Comparison of ENCODE assay signal across 8 cellular contexts in the genomic region with DNA sequence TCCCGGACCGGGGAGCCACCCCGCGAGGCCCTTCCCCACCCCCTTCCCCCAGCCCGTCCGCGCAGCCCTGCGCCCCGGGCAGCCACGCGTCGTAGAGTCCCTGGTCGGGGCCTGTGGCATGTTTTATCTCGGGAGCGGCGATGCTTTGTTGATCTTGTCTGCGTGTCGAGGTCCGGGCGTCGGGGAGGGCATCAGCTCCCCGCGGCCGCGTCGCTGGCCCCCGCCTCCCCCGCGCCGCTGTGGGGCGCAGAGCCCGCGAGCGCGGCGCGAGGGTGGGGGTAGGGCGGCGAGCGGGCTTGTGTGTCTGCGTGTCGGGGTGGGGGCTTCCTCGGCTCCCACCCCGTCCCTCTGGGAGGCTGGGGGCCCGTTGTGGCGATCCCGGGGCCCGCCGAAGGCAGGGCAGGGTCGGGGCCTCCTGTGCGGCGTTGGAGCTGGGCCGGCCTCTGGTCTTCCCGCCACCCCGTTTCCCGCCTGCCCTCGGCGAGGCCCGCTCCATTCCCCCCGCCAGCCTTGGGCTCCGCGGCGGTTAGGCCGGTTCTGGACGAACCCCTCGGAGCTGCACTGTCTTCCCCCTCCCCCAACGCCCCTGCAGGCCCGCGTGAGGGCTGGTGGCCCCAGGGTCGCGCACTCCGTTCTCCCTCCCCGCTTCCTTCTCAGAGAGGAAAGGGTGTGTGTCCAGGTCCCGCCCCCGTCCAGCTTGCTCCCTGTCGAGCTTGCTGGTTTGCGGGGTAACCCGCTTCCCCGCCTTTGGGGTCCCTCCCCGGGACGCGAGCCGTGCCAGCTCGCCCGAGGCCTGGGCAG. TPM values are rescaled to one million over a fixed set of nuclear protein-coding genes. Genes with fewer than 3 reads are reported as not detected.
DNase-seq lines count a peak whose midpoint lies in the region; ATAC-seq and TF ChIP-seq lines count a peak whose summit lies in the region.

No MANE protein-coding gene starts in this region.

- peaks cover 28% of the 10 kb centered on the region for H3K4me1 Mint-ChIP-seq in osteocyte (ENCODE audit: unreplicated experiment)

- no peaks in the 10 kb centered on the region for H3K27me3 Mint-ChIP-seq in osteocyte (ENCODE audit: unreplicated experiment)

- H3K27me3 ChIP-seq in upper lobe of right lung: no peaks in the 10 kb centered on the region

- peak; percentile 23 for ATAC-seq in GM18867 (IDR thresholded peaks at IDR 0.05; ENCODE audit: unreplicated experiment)
- ATAC-seq in HG03097 (IDR thresholded peaks at IDR 0.05; ENCODE audit: low FRiP score, unreplicated experiment): peak; percentile 20
- ATAC-seq in upper lobe of right lung: peak; percentile 48

- H3K36me3 ChIP-seq in upper lobe of right lung: no peaks in the 10 kb centered on the region

- H3K27ac ChIP-seq in upper lobe of right lung: peak overlapping the region; percentile 92

- no peaks in the 10 kb centered on the region for H3K9me3 ChIP-seq in upper lobe of right lung

- DNase-seq in AG09309 (ENCODE audit: low read depth) (no peak), RKO (ENCODE audit: low spot score) (peak; percentile 64), germinal center (ENCODE audit: low spot score) (peak; percentile 53), osteocyte (ENCODE audit: extremely low spot score, unreplicated experiment) (peak; percentile 87), upper lobe of right lung (peak; percentile 84)
- peak; percentile 47 for DNase-seq in activated naive CD4-positive, alpha-beta T cell treated with Interleukin-2 at 50 U/mL for 16 hours

- peaks cover 20% of the 10 kb centered on the region for H3K4me1 ChIP-seq in upper lobe of right lung

- H3K36me3 Mint-ChIP-seq in osteocyte (ENCODE audit: unreplicated experiment): no peaks in the 10 kb centered on the region

- H3K4me3 ChIP-seq in AG09309 (ENCODE audit: control insufficient read depth, low read depth, low read length) (peak overlapping the region; percentile 96), upper lobe of right lung (peak overlapping the region; percentile 98)

- peak overlapping the region; percentile 81 for H3K27ac Mint-ChIP-seq in osteocyte (ENCODE audit: unreplicated experiment)

- intact Hi-C loops in upper lobe of right lung (cut with DNase I): no loop called here

- no peaks in the 10 kb centered on the region for H3K9me3 Mint-ChIP-seq in osteocyte (ENCODE audit: unreplicated experiment)

- TF ChIP-seq CTCF in AG09309 (IDR thresholded peaks at IDR 0.05; ENCODE audit: control insufficient read depth, insufficient read depth, low read depth, low read length, missing control alignments) (no peak), osteocyte (IDR thresholded peaks at IDR 0.05) (no peak), upper lobe of right lung (IDR thresholded peaks at IDR 0.05) (no peak)

- peak overlapping the region; percentile 87 for H3K4me3 Mint-ChIP-seq in osteocyte (ENCODE audit: unreplicated experiment)

RNA-seq across cellular contexts. Expression of a gene that starts 0.7 kb away (rescaled TPM):
- 60.8 and 61.6 TPM in 2 replicates for total RNA-seq in osteocyte
- 41.2 TPM for total RNA-seq in upper lobe of right lung

RNA-seq across cellular contexts. Expression of a gene that starts 16.9 kb away (rescaled TPM):
- total RNA-seq in osteocyte (30.6 and 31.7 TPM in 2 replicates), upper lobe of right lung (36.5 TPM)
